ENCODE assay signal across 12 cellular contexts in genomic region chrX:120672389-120672788, GRCh38. TPM values are rescaled to one million over a fixed set of nuclear protein-coding genes. Genes with fewer than 3 reads are reported as not detected.
DNase-seq lines count a peak whose midpoint lies in the region; ATAC-seq, FAIRE-seq and TF ChIP-seq lines count a peak whose summit lies in the region.
"Had no signal": no experiment of that assay in that cellular context is flagged by ENCODE, and none has a peak within 500 bp of the region (broad histone marks: within the 10 kb centered on the region; RNA-seq: fewer than 3 reads in every experiment).

No MANE protein-coding gene starts in this region.

- no peak overlapping the region for H3K4me3 Mint-ChIP-seq in stimulated activated naive B cell treated with anti-CD40 and anti-IgM and Interleukin-4, amounts not matched to agents 10 μg/mL and 1 μg/mL and 100 μg/mL, for 72 hours
- H3K4me3 Mint-ChIP-seq: naive thymus-derived CD4-positive, alpha-beta T cell had no signal

- no peak overlapping the region for H3K27ac Mint-ChIP-seq in stimulated activated naive B cell treated with anti-CD40 and anti-IgM and Interleukin-4, amounts not matched to agents 10 μg/mL and 1 μg/mL and 100 μg/mL, for 72 hours
- H3K27ac Mint-ChIP-seq: naive thymus-derived CD4-positive, alpha-beta T cell had no signal

- H3K27me3 Mint-ChIP-seq in stimulated activated naive B cell treated with anti-CD40 and anti-IgM and Interleukin-4, amounts not matched to agents 10 μg/mL and 1 μg/mL and 100 μg/mL, for 72 hours, result no peaks in the 10 kb centered on the region
- H3K27me3 Mint-ChIP-seq: naive thymus-derived CD4-positive, alpha-beta T cell had no signal

- peaks cover 9 to 15% of the 10 kb centered on the region in 2 donors for H3K9me3 Mint-ChIP-seq in stimulated activated naive B cell treated with anti-CD40 and anti-IgM and Interleukin-4, amounts not matched to agents 10 μg/mL and 1 μg/mL and 100 μg/mL, for 72 hours

- no peak for TF ChIP-seq CTCF in lower lobe of right lung (IDR thresholded peaks at IDR 0.05)

- peak overlapping the region; percentile 18 for H3K27ac ChIP-seq in lower lobe of right lung

- H3K4me3 ChIP-seq in lower lobe of right lung, result no peak overlapping the region

- H3K36me3 ChIP-seq in lower lobe of right lung, result no peaks in the 10 kb centered on the region

- H3K27me3 ChIP-seq in lower lobe of right lung (ENCODE audit: low read depth), result no peaks in the 10 kb centered on the region

- DNase-seq in A172 (ENCODE audit: low spot score) (peak; percentile 40), M059J (ENCODE audit: low read depth) (peak; percentile 95), dermis microvascular lymphatic vessel endothelial cell (ENCODE audit: low read depth in 2 of 2) (peak; percentile 49 to 90), lower lobe of right lung (no peak), GM19239 (ENCODE audit: insufficient read length, low spot score) (no peak), SIG-M5 (lab: John Stamatoyannopoulos, UW) (no peak)
- no peak for DNase-seq in stimulated activated naive B cell treated with anti-CD40 and anti-IgM and Interleukin-4, amounts not matched to agents 10 μg/mL and 1 μg/mL and 100 μg/mL, for 72 hours
- DNase-seq: effector CD8-positive, alpha-beta T cell; KBM-7; naive thymus-derived CD4-positive, alpha-beta T cell; OCI-M1 had no signal

- no peak for FAIRE-seq in GM19239 (lab: Jason Lieb, UNC)

- peaks cover 6% of the 10 kb centered on the region in 2 donors for H3K36me3 Mint-ChIP-seq in stimulated activated naive B cell treated with anti-CD40 and anti-IgM and Interleukin-4, amounts not matched to agents 10 μg/mL and 1 μg/mL and 100 μg/mL, for 72 hours

- ATAC-seq in lower lobe of right lung (no peak), GM19395 (IDR thresholded peaks at IDR 0.05; ENCODE audit: unreplicated experiment) (no peak)
- ATAC-seq in stimulated activated naive B cell treated with anti-CD40 and anti-IgM and Interleukin-4, amounts not matched to agents 10 μg/mL and 1 μg/mL and 100 μg/mL, for 72 hours (replicated peaks), result no peak
- ATAC-seq: naive thymus-derived CD4-positive, alpha-beta T cell had no signal

- peaks cover 3 to 13% of the 10 kb centered on the region in 2 donors for H3K4me1 Mint-ChIP-seq in stimulated activated naive B cell treated with anti-CD40 and anti-IgM and Interleukin-4, amounts not matched to agents 10 μg/mL and 1 μg/mL and 100 μg/mL, for 72 hours

- intact Hi-C loops in lower lobe of right lung (cut with DNase I), result no loop called here

- H3K4me1 ChIP-seq in lower lobe of right lung, result no peaks in the 10 kb centered on the region

- no peaks in the 10 kb centered on the region for H3K9me3 ChIP-seq in lower lobe of right lung

RNA-seq across cellular contexts. Expression of gene C1GALT1C1, which starts 42.5 kb away (rescaled TPM):
- 24.1 and 24.7 TPM in 2 replicates for total RNA-seq in A172 (2014; rRNA removed; shearing (Covaris generic))
- 138 and 179 TPM in 2 replicates for total RNA-seq in M059J (2014; rRNA removed; shearing (Covaris generic))
- total RNA-seq in dermis microvascular lymphatic vessel endothelial cell (48.1 and 57.7 TPM in 2 replicates), lower lobe of right lung (21.8 TPM)

Comparison
In these comparisons a context has a peak if more than half of its experiments do, and no peak if none do; other contexts are left out.
1. DNase-seq: peak in A172 (single experiment), M059J (single experiment) and dermis microvascular lymphatic vessel endothelial cell (2 of 2); none in lower lobe of right lung (single experiment), GM19239 (single experiment), SIG-M5 (single experiment) and stimulated activated naive B cell treated with anti-CD40 and anti-IgM and Interleukin-4, amounts not matched to agents 10 μg/mL and 1 μg/mL and 100 μg/mL, for 72 hours (single experiment).